Comparison of ENCODE assay signal across 10 cellular contexts in the genomic region with DNA sequence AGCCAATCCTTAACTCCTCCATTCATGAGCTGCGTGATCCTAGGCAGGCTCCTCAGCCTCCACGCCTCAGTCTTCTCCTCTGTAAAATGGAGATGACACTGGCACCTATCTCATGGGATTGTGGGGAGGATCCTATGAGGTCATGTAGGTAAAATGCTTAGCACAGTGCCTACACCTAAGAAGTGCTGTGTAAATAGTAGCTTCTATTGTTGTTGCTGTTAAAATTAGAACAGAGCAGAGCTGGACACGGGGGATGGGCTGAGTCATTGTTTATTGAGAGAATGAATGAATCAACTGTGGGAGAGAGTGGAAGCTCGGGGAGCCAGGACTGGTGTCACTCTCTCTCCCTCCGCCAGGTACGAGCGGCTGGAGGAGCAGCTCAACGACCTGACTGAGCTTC. TPM values are rescaled to one million over a fixed set of nuclear protein-coding genes. Genes with fewer than 3 reads are reported as not detected.
DNase-seq lines count a peak whose midpoint lies in the region; ATAC-seq and TF ChIP-seq lines count a peak whose summit lies in the region.
"Had no signal": no experiment of that assay in that cellular context is flagged by ENCODE, and none has a peak within 500 bp of the region (broad histone marks: within the 10 kb centered on the region; RNA-seq: fewer than 3 reads in every experiment).

No MANE protein-coding gene starts in this region.

- no peaks in the 10 kb centered on the region for H4K20me1 ChIP-seq in HCT116 (ENCODE audit: insufficient read depth)

- H3K4me3 ChIP-seq in HCT116 (replicated peaks in 1 of 2; ENCODE audit: low read depth in 1 of 2, low read length in 2 of 2), result peak overlapping the region in 1 of 2 experiments; percentile 21; a peak in 2 of 4 replicates
- H3K4me3 ChIP-seq: stomach had no signal

- no peak overlapping the region for H2AFZ ChIP-seq in HCT116 (ENCODE audit: low read depth, low read length, poor library complexity, severe bottlenecking)

- H3K79me2 ChIP-seq in HCT116 (ENCODE audit: insufficient read depth, low read length), result no peaks in the 10 kb centered on the region

- H3K9me3 ChIP-seq in HCT116 (ENCODE audit: control insufficient read depth in 1 of 2, insufficient read depth in 1 of 2, low read depth in 1 of 2, low read length in 2 of 2), result no peaks in the 10 kb centered on the region
- H3K9me3 ChIP-seq: stomach had no signal

- intact Hi-C loops in HCT116 (cut with micrococcal nuclease), result loop anchor here (10.0 kb wide), 2 partner anchors 254 to 364 kb away; a partner anchor contains a TSS

- H3K36me3 ChIP-seq in HCT116 (ENCODE audit: control insufficient read depth in 1 of 2, insufficient read depth in 2 of 2, low read length in 2 of 2), result no peaks in the 10 kb centered on the region

- no peak for TF ChIP-seq CTCF in HCT116 (IDR thresholded peaks at IDR 0.05 in 2 of 3, conservative IDR thresholded peaks at IDR 0.05 in 1 of 3; ENCODE audit: borderline replicate concordance in 1 of 3, insufficient read depth in 1 of 3, low read depth in 2 of 3, low read length in 2 of 3)
- no peak for TF ChIP-seq CTCF in RWPE1 (conservative IDR thresholded peaks at IDR 0.05; ENCODE audit: low read depth)

- no peaks in the 10 kb centered on the region for H3K27me3 ChIP-seq in HCT116 (ENCODE audit: insufficient read depth, low read length)
- H3K27me3 ChIP-seq: stomach had no signal

- H3K27ac ChIP-seq in HCT116 (ENCODE audit: low read depth, low read length), result peak overlapping the region; percentile 11; the same call in 1 of the 2 replicates
- peak overlapping the region; percentile 5; the same call in 1 of the 2 replicates for H3K27ac ChIP-seq in RWPE1
- H3K27ac ChIP-seq: stomach had no signal

- no peak for TF ChIP-seq POLR2A in HCT116 (IDR thresholded peaks at IDR 0.05; ENCODE audit: borderline replicate concordance, extremely low read depth, insufficient read depth, insufficient read length)

- POLR2A ChIA-PET in HCT116 (lab: Charles Lee), result interaction anchor here (0.8 to 1.5 kb wide), 6 partner anchors 12 to 54 kb away, joined by 3 to 6 read pairs (median 4); a partner anchor contains a TSS
- POLR2A ChIA-PET in RWPE1 (lab: Yijun Ruan, JAX; ENCODE audit: low non-redundant PET), result interaction anchor here (0.6 kb wide), 1 partner anchor 234 kb away, joined by 5 read pairs; a partner anchor contains a TSS

- H3K9me2 ChIP-seq in HCT116 (ENCODE audit: insufficient read depth), result no peaks in the 10 kb centered on the region

- CTCF ChIA-PET in HCT116 (lab: Charles Lee), result interaction anchor here (0.8 to 9.3 kb wide), 19 partner anchors 9 to 281 kb away, joined by 3 to 397 read pairs (median 5); a partner anchor contains a TSS
- CTCF ChIA-PET in RWPE1 (lab: Yijun Ruan, JAX), result interaction anchor here (0.6 to 9.0 kb wide), 13 partner anchors 9 to 215 kb away, joined by 3 to 622 read pairs (median 3); a partner anchor contains a TSS

- RAD21 ChIA-PET in HCT116 (lab: Charles Lee; ENCODE audit: low non-redundant PET in 1 of 2, low total read pairs in 2 of 2, uncharacterized antibody in 2 of 2, unreplicated experiment in 2 of 2), result interaction anchor here (0.7 to 3.1 kb wide), 6 partner anchors 9 to 83 kb away, joined by 3 to 24 read pairs (median 4); no protein-coding TSS in a partner anchor

- no TSS peak for BruUV-seq in HCT116 (replicated peaks; lab: Mats Ljungman, UMichigan)

- H3K4me2 ChIP-seq in HCT116 (ENCODE audit: low read length), result peak overlapping the region; percentile 73

- no peak for TF ChIP-seq RAD21 in HCT116 (IDR thresholded peaks at IDR 0.05; ENCODE audit: low read depth)

- peak; percentile 46 for DNase-seq in HCT116 (ENCODE audit: low read depth, low spot score)
- peak; percentile 64 for DNase-seq in RWPE1 (ENCODE audit: low spot score)
- DNase-seq in fibroblast of peridontal ligament (ENCODE audit: extremely low read depth), result peak; percentile 39
- peak; percentile 32 for DNase-seq in pulmonary artery endothelial cell (ENCODE audit: low read depth, low spot score)
- DNase-seq in activated CD4-positive, alpha-beta T cell treated with anti-CD3 and anti-CD28 coated beads, Interleukin-2, amount 50 U/mL, for 48 hours, result no peak
- DNase-seq: foreskin melanocyte, NCI-H1694 treated with DMSO at 0.1 percent for 48 hours, stomach had no signal

- peaks cover 22 to 57% of the 10 kb centered on the region in 2 experiments for H3K4me1 ChIP-seq in HCT116 (ENCODE audit: control insufficient read depth in 1 of 2, insufficient read depth in 2 of 2, low read length in 2 of 2)

- ATAC-seq in HCT116 (peak; percentile 70), HG03469 (IDR thresholded peaks at IDR 0.05; ENCODE audit: unreplicated experiment) (no peak), HG02763 (IDR thresholded peaks at IDR 0.05; ENCODE audit: unreplicated experiment) (no peak)

- peak overlapping the region; percentile 16; the same call in 1 of the 2 replicates for H3K9ac ChIP-seq in HCT116 (ENCODE audit: low read length)

TF ChIP-seq in HCT116, 20 proteins besides CTCF, POLR2A, EP300 and RAD21 (continues in another document):
- TF ChIP-seq, protein P1, sequence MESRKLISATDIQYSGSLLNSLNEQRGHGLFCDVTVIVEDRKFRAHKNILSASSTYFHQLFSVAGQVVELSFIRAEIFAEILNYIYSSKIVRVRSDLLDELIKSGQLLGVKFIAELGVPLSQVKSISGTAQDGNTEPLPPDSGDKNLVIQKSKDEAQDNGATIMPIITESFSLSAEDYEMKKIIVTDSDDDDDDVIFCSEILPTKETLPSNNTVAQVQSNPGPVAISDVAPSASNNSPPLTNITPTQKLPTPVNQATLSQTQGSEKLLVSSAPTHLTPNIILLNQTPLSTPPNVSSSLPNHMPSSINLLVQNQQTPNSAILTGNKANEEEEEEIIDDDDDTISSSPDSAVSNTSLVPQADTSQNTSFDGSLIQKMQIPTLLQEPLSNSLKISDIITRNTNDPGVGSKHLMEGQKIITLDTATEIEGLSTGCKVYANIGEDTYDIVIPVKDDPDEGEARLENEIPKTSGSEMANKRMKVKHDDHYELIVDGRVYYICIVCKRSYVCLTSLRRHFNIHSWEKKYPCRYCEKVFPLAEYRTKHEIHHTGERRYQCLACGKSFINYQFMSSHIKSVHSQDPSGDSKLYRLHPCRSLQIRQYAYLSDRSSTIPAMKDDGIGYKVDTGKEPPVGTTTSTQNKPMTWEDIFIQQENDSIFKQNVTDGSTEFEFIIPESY (IDR thresholded peaks at IDR 0.05; ENCODE audit: extremely low read depth, insufficient replicate concordance, low read length), result no peak
- TF ChIP-seq CEBPB (IDR thresholded peaks at IDR 0.05; ENCODE audit: low read depth) (no peak), CBX3 (IDR thresholded peaks at IDR 0.05; ENCODE audit: low read depth) (no peak), JUND (IDR thresholded peaks at IDR 0.05) (no peak; the same call in 1 of the 2 replicates), ZNF274 (IDR thresholded peaks at IDR 0.05; ENCODE audit: low read depth, low read length) (no peak), EZH2phosphoT487 (IDR thresholded peaks at IDR 0.05; ENCODE audit: borderline replicate concordance) (no peak), YY1 (IDR thresholded peaks at IDR 0.05; ENCODE audit: extremely low read depth, insufficient replicate concordance, low read depth, low read length) (no peak), SRF (IDR thresholded peaks at IDR 0.05; ENCODE audit: low read depth) (no peak), EZH2 (IDR thresholded peaks at IDR 0.05) (no peak), POLR2AphosphoS5 (IDR thresholded peaks at IDR 0.05; ENCODE audit: low read depth, low read length) (no peak), TCF7L2 (IDR thresholded peaks at IDR 0.05; ENCODE audit: borderline replicate concordance, extremely low read depth, insufficient read depth, insufficient read length) (no peak), EGR1 (IDR thresholded peaks at IDR 0.05; ENCODE audit: low read depth) (no peak), SP1 (IDR thresholded peaks at IDR 0.05; ENCODE audit: low read depth) (no peak), ZFX (IDR thresholded peaks at IDR 0.05) (no peak), ELF1 (IDR thresholded peaks at IDR 0.05; ENCODE audit: borderline replicate concordance, low read depth) (no peak), SIN3A (IDR thresholded peaks at IDR 0.05; ENCODE audit: low read depth) (no peak), FOSL1 (IDR thresholded peaks at IDR 0.05; ENCODE audit: low read depth) (no peak; the same call in 1 of the 2 replicates)
- TF ChIP-seq, protein P2, sequence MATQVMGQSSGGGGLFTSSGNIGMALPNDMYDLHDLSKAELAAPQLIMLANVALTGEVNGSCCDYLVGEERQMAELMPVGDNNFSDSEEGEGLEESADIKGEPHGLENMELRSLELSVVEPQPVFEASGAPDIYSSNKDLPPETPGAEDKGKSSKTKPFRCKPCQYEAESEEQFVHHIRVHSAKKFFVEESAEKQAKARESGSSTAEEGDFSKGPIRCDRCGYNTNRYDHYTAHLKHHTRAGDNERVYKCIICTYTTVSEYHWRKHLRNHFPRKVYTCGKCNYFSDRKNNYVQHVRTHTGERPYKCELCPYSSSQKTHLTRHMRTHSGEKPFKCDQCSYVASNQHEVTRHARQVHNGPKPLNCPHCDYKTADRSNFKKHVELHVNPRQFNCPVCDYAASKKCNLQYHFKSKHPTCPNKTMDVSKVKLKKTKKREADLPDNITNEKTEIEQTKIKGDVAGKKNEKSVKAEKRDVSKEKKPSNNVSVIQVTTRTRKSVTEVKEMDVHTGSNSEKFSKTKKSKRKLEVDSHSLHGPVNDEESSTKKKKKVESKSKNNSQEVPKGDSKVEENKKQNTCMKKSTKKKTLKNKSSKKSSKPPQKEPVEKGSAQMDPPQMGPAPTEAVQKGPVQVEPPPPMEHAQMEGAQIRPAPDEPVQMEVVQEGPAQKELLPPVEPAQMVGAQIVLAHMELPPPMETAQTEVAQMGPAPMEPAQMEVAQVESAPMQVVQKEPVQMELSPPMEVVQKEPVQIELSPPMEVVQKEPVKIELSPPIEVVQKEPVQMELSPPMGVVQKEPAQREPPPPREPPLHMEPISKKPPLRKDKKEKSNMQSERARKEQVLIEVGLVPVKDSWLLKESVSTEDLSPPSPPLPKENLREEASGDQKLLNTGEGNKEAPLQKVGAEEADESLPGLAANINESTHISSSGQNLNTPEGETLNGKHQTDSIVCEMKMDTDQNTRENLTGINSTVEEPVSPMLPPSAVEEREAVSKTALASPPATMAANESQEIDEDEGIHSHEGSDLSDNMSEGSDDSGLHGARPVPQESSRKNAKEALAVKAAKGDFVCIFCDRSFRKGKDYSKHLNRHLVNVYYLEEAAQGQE (IDR thresholded peaks at IDR 0.05; ENCODE audit: low read depth), result no peak

RNA-seq across cellular contexts. Expression of a gene that starts 43.0 kb away (rescaled TPM):
- total RNA-seq in HCT116 (2021; ENCODE audit: unreplicated experiment) (2.7 TPM), pulmonary artery endothelial cell (1.5 and 2.8 TPM in 2 replicates)
- polyA plus RNA-seq in HCT116 (2012), result 2.5 and 2.6 TPM in 2 replicates

RNA-seq across cellular contexts. Expression of a gene that starts 50.8 kb away (rescaled TPM):
- total RNA-seq in HCT116 (2021; ENCODE audit: unreplicated experiment) (3.0 TPM), pulmonary artery endothelial cell (1.2 and 1.8 TPM in 2 replicates)
- polyA plus RNA-seq in HCT116 (2012), result 1.4 and 1.5 TPM in 2 replicates

RNA-seq across cellular contexts. Expression of a gene that starts 59.3 kb away (rescaled TPM):
- 6.6 TPM for total RNA-seq in HCT116 (2021; ENCODE audit: unreplicated experiment)
- polyA plus RNA-seq in HCT116 (2012), result 3.1 and 3.5 TPM in 2 replicates
- total RNA-seq in pulmonary artery endothelial cell, result 11.1 and 14.5 TPM in 2 replicates

Comparison
In these comparisons a context has a peak if more than half of its experiments do, and no peak if none do; other contexts are left out.
1. DNase-seq: peak in HCT116 (single experiment), RWPE1 (single experiment), fibroblast of peridontal ligament (single experiment) and pulmonary artery endothelial cell (single experiment); none in activated CD4-positive, alpha-beta T cell treated with anti-CD3 and anti-CD28 coated beads, Interleukin-2, amount 50 U/mL, for 48 hours (0 of 2).